Comparison of ENCODE assay signal across 20 cellular contexts in genomic region chr3:155326901-155327300, GRCh38. TPM values are rescaled to one million over a fixed set of nuclear protein-coding genes. Genes with fewer than 3 reads are reported as not detected.
A peak's percentile ranks its signal among the peaks of the same experiment; 100 is the strongest.
DNase-seq lines count a peak whose midpoint lies in the region; ATAC-seq, FAIRE-seq and TF ChIP-seq lines count a peak whose summit lies in the region.
"Had no signal": no experiment of that assay in that cellular context is flagged by ENCODE, and none has a peak within 500 bp of the region (broad histone marks: within the 10 kb centered on the region; RNA-seq: fewer than 3 reads in every experiment).

No MANE protein-coding gene starts in this region.

- no peaks in the 10 kb centered on the region for H3K27me3 ChIP-seq in bronchial epithelial cell (ENCODE audit: control insufficient read depth, insufficient read depth, low read length)
- H3K27me3 ChIP-seq: BLaER1 had no signal

- peak; percentile 13 for ATAC-seq in stimulated activated memory B cell treated with anti-CD40 and anti-IgM and Interleukin-4, amounts not matched to agents 10 μg/mL and 1 μg/mL and 100 μg/mL, for 72 hours
- ATAC-seq in Right ventricle myocardium inferior: no peak
- ATAC-seq: CD8-positive, alpha-beta T cell had no signal

- DNase-seq in SKM-1 treated with dmso at 0.1 percent for 144 hours (lab: John Stamatoyannopoulos, UW; ENCODE audit: unreplicated experiment): peak; percentile 13
- no peak for DNase-seq in SKM-1 (lab: John Stamatoyannopoulos, UW; ENCODE audit: unreplicated experiment)
- DNase-seq in NOMO-1 treated with DMSO at 0.1 percent for 48 hours (lab: John Stamatoyannopoulos, UW; ENCODE audit: unreplicated experiment): peak; percentile 89
- peak; percentile 5 for DNase-seq in bronchial epithelial cell (ENCODE audit: low read depth)
- DNase-seq in DMS53 (lab: John Stamatoyannopoulos, UW): no peak
- no peak for DNase-seq in activated naive CD4-positive, alpha-beta T cell treated with anti-CD3 and anti-CD28 coated beads, Interleukin-2, amount 50 U/mL, for 16 hours
- no peak for DNase-seq in Right ventricle myocardium inferior (ENCODE audit: missing footprints)
- DNase-seq: 8988T; CD8-positive, alpha-beta T cell; DMS79; MV-4-11; NCI-H1436 treated with DMSO at 0.1 percent for 48 hours; NCI-H2029 treated with DMSO at 0.1 percent for 48 hours; NCI-H748 treated with DMSO at 0.1 percent for 48 hours; SIG-M5 had no signal

- no peak overlapping the region for H3K4me3 ChIP-seq in bronchial epithelial cell (ENCODE audit: low read depth, low read length)
- H3K4me3 ChIP-seq: BLaER1 had no signal

- H3K36me3 ChIP-seq in bronchial epithelial cell (ENCODE audit: control insufficient read depth, insufficient read depth, low read length): no peaks in the 10 kb centered on the region
- H3K36me3 ChIP-seq: BLaER1 had no signal

- intact Hi-C loops in Right ventricle myocardium inferior (cut with DNase I): no loop called here

- no peak for FAIRE-seq in bronchial epithelial cell (lab: Jason Lieb, UNC)
- FAIRE-seq: RCC 7860 had no signal

- no peak for TF ChIP-seq CTCF in bronchial epithelial cell (IDR thresholded peaks at IDR 0.05; ENCODE audit: insufficient read depth, low read length, severe bottlenecking)

- no peaks in the 10 kb centered on the region for H3K4me1 Mint-ChIP-seq in stimulated activated memory B cell treated with anti-CD40 and anti-IgM and Interleukin-4, amounts not matched to agents 10 μg/mL and 1 μg/mL and 100 μg/mL, for 72 hours

- no peak overlapping the region for H3K4me3 Mint-ChIP-seq in stimulated activated memory B cell treated with anti-CD40 and anti-IgM and Interleukin-4, amounts not matched to agents 10 μg/mL and 1 μg/mL and 100 μg/mL, for 72 hours
- H3K4me3 Mint-ChIP-seq: CD8-positive, alpha-beta T cell had no signal

- H3K9me3 Mint-ChIP-seq in stimulated activated memory B cell treated with anti-CD40 and anti-IgM and Interleukin-4, amounts not matched to agents 10 μg/mL and 1 μg/mL and 100 μg/mL, for 72 hours: no peaks in the 10 kb centered on the region
- H3K9me3 Mint-ChIP-seq: CD8-positive, alpha-beta T cell had no signal

- no peaks in the 10 kb centered on the region for H3K36me3 Mint-ChIP-seq in stimulated activated memory B cell treated with anti-CD40 and anti-IgM and Interleukin-4, amounts not matched to agents 10 μg/mL and 1 μg/mL and 100 μg/mL, for 72 hours
- H3K36me3 Mint-ChIP-seq: CD8-positive, alpha-beta T cell had no signal

- no peak overlapping the region for H3K27ac Mint-ChIP-seq in stimulated activated memory B cell treated with anti-CD40 and anti-IgM and Interleukin-4, amounts not matched to agents 10 μg/mL and 1 μg/mL and 100 μg/mL, for 72 hours
- H3K27ac Mint-ChIP-seq: CD8-positive, alpha-beta T cell had no signal

- H3K27me3 Mint-ChIP-seq in stimulated activated memory B cell treated with anti-CD40 and anti-IgM and Interleukin-4, amounts not matched to agents 10 μg/mL and 1 μg/mL and 100 μg/mL, for 72 hours: no peaks in the 10 kb centered on the region

RNA-seq across cellular contexts. Expression of gene STRIT1, which starts 33.4 kb away (rescaled TPM):
- total RNA-seq in bronchial epithelial cell: not detected in 2 replicates
- 0.84 TPM for total RNA-seq in Right ventricle myocardium inferior
- total RNA-seq: CD8-positive, alpha-beta T cell; G401; NCI-H460 had no signal

Comparison
In these comparisons a context has a peak if more than half of its experiments do, and no peak if none do; other contexts are left out.
1. DNase-seq: peak in SKM-1 treated with dmso at 0.1 percent for 144 hours (single experiment), NOMO-1 treated with DMSO at 0.1 percent for 48 hours (single experiment) and bronchial epithelial cell (single experiment); none in SKM-1 (single experiment), DMS53 (single experiment), activated naive CD4-positive, alpha-beta T cell treated with anti-CD3 and anti-CD28 coated beads, Interleukin-2, amount 50 U/mL, for 16 hours (single experiment) and Right ventricle myocardium inferior (single experiment).